Comparison of ENCODE assay signal across 8 cellular contexts in the genomic region with DNA sequence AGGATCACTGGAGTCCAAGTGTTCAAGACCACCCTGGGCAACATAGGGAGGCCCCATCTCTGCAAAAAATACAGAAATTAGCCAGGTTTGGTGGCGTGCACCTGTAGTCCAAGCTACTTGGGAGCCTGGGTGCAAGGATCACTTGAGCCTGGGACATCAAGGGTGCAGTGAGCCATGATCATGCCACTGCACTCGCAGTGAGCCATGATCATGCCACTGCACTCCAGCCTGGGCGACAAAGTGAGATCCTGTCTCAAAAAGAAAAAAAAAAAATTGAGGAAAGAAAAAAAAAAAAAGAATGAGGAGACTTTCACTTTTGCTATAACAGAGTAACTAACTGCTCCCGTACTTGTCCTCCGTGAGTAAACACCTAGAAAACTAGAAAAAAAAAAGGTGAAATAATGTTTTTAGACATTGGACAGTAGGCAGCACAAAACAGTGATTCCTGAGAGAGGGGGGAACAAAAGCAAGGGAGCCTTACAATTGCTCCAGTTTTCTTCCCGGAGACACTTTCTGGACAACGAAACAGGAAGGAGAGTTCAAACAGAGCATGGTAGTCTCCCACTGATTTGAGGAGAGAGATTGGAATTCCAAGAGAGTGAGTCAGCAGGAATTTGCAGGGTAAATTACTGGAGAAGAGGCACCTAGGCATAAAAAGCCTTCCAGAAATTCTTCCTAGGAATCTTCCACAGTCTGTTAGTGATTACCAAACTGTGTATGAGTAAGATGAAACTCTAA. TPM values are rescaled to one million over a fixed set of nuclear protein-coding genes. Genes with fewer than 3 reads are reported as not detected.
DNase-seq lines count a peak whose midpoint lies in the region; ATAC-seq and TF ChIP-seq lines count a peak whose summit lies in the region.

No MANE protein-coding gene starts in this region.

- intact Hi-C loops in IMR-90 (cut with micrococcal nuclease): no loop called here

- H3K9me1 ChIP-seq in IMR-90 (ENCODE audit: insufficient read depth, low read length): peaks cover 3% of the 10 kb centered on the region

- peak overlapping the region; percentile 91 for H3K9ac ChIP-seq in IMR-90 (ENCODE audit: low read depth, low read length)

- H4K8ac ChIP-seq in IMR-90 (ENCODE audit: low read depth in 2 of 2, low read length in 2 of 2): peak overlapping the region; percentile 76 to 87

- H3K14ac ChIP-seq in IMR-90 (replicated peaks; ENCODE audit: low read depth, low read length): peak overlapping the region; percentile 99

- peak overlapping the region; percentile 32 to 76 (median 54) for H3K4me3 Mint-ChIP-seq in brain
- peak overlapping the region; percentile 47 for H3K4me3 Mint-ChIP-seq in stimulated activated effector memory CD8-positive, alpha-beta T cell treated with anti-CD3 and anti-CD28 coated beads, Interleukin-12 subunit alpha, Interleukin-12 subunit beta, amount 100 ng/mL, for 72 hours
- no peak overlapping the region for H3K4me3 Mint-ChIP-seq in glutamatergic neuron (ENCODE audit: unreplicated experiment)

- DNase-seq in BJ (ENCODE audit: low read depth) (peak; percentile 91), IMR-90 (peak; percentile 95), islet precursor cell (peak; percentile 89), glutamatergic neuron (no peak), NCI-H345 (lab: John Stamatoyannopoulos, UW) (no peak)
- no peak for DNase-seq in stimulated activated effector memory CD8-positive, alpha-beta T cell treated with anti-CD3 and anti-CD28 coated beads, Interleukin-12 subunit alpha, Interleukin-12 subunit beta, amount 100 ng/mL, for 72 hours (ENCODE audit: low spot score in 2 of 2)

- BruUV-seq in IMR-90 (replicated peaks; lab: Mats Ljungman, UMichigan): no TSS peak

- H2BK20ac ChIP-seq in IMR-90 (ENCODE audit: low read depth, low read length): peak overlapping the region; percentile 91

- TF ChIP-seq RAD21 in IMR-90 (IDR thresholded peaks at IDR 0.05; ENCODE audit: low read length): no peak

- H2AFZ ChIP-seq in IMR-90 (replicated peaks; ENCODE audit: low read length, poor library complexity): peak overlapping the region; percentile 27

- no peaks in the 10 kb centered on the region for H4K20me1 ChIP-seq in IMR-90 (ENCODE audit: insufficient read depth, low read length)

- peak overlapping the region; percentile 98 for H3K56ac ChIP-seq in IMR-90 (ENCODE audit: extremely low read depth, insufficient read depth, low read length)

- H4K5ac ChIP-seq in IMR-90 (ENCODE audit: low read depth, low read length): peak overlapping the region; percentile 57

- peak overlapping the region; percentile 99 for H2BK5ac ChIP-seq in IMR-90 (ENCODE audit: low read depth, low read length, poor library complexity, severe bottlenecking)

- H2BK15ac ChIP-seq in IMR-90 (ENCODE audit: low read depth, low read length): peak overlapping the region; percentile 20; the same call in 1 of the 3 replicates

- peak overlapping the region; percentile 93 for H4K91ac ChIP-seq in IMR-90 (ENCODE audit: insufficient read depth, low read depth, low read length)

- H3K27ac Mint-ChIP-seq in brain: peak overlapping the region in 4 of 5 experiments; percentile 73 to 90 (median 78)
- peak overlapping the region; percentile 63 for H3K27ac Mint-ChIP-seq in stimulated activated effector memory CD8-positive, alpha-beta T cell treated with anti-CD3 and anti-CD28 coated beads, Interleukin-12 subunit alpha, Interleukin-12 subunit beta, amount 100 ng/mL, for 72 hours
- no peak overlapping the region for H3K27ac Mint-ChIP-seq in glutamatergic neuron (ENCODE audit: unreplicated experiment)

- H3K4me1 Mint-ChIP-seq in brain (peaks cover 8% of the 10 kb centered on the region), glutamatergic neuron (ENCODE audit: low read depth, unreplicated experiment) (no peaks in the 10 kb centered on the region)
- peaks cover 8% of the 10 kb centered on the region for H3K4me1 Mint-ChIP-seq in stimulated activated effector memory CD8-positive, alpha-beta T cell treated with anti-CD3 and anti-CD28 coated beads, Interleukin-12 subunit alpha, Interleukin-12 subunit beta, amount 100 ng/mL, for 72 hours

- H3K27me3 ChIP-seq in BJ (ENCODE audit: control insufficient read depth, insufficient read depth, low read length) (no peaks in the 10 kb centered on the region), IMR-90 (ENCODE audit: control insufficient read depth, insufficient read depth, low read length) (no peaks in the 10 kb centered on the region; the same call in 1 of the 2 replicates)

- CTCF ChIA-PET in BJ (lab: Yijun Ruan, JAX) (no interaction called here), IMR-90 (lab: Yijun Ruan, JAX) (no interaction called here)

- peak overlapping the region; percentile 97 for H3K23ac ChIP-seq in IMR-90 (ENCODE audit: low read depth, low read length)

- H3K27ac ChIP-seq in IMR-90 (ENCODE audit: insufficient read depth, low read length): peak overlapping the region; percentile 90

- dilution Hi-C loops in IMR-90 (cut with HindIII; ENCODE audit: low sequenced_read_pairs, unreplicated experiment): no loop called here

- peak overlapping the region; percentile 79 for H3K18ac ChIP-seq in IMR-90 (ENCODE audit: low read depth, low read length)

- POLR2A ChIA-PET in BJ (lab: Charles Lee): no interaction called here
- POLR2A ChIA-PET in IMR-90 (lab: Charles Lee; ENCODE audit: unreplicated experiment): no interaction called here

- peak overlapping the region; percentile 96 for H2BK120ac ChIP-seq in IMR-90 (ENCODE audit: low read depth, low read length)

- in situ Hi-C loops in IMR-90 (cut with MboI; ENCODE audit: low sequenced_read_pairs): no loop called here

- peaks cover 5 to 14% (median 12%) of the 10 kb centered on the region in 5 experiments for H3K9me3 Mint-ChIP-seq in brain
- H3K9me3 Mint-ChIP-seq in stimulated activated effector memory CD8-positive, alpha-beta T cell treated with anti-CD3 and anti-CD28 coated beads, Interleukin-12 subunit alpha, Interleukin-12 subunit beta, amount 100 ng/mL, for 72 hours: peaks cover 4% of the 10 kb centered on the region
- H3K9me3 Mint-ChIP-seq in glutamatergic neuron (ENCODE audit: unreplicated experiment): peaks cover 4% of the 10 kb centered on the region

- no peaks in the 10 kb centered on the region for H3K79me1 ChIP-seq in IMR-90 (ENCODE audit: low read depth in 1 of 2, low read length in 2 of 2)

- H3K36me3 Mint-ChIP-seq in brain (no peaks in the 10 kb centered on the region), glutamatergic neuron (ENCODE audit: unreplicated experiment) (no peaks in the 10 kb centered on the region)
- no peaks in the 10 kb centered on the region for H3K36me3 Mint-ChIP-seq in stimulated activated effector memory CD8-positive, alpha-beta T cell treated with anti-CD3 and anti-CD28 coated beads, Interleukin-12 subunit alpha, Interleukin-12 subunit beta, amount 100 ng/mL, for 72 hours

- TF ChIP-seq CTCF in BJ (IDR thresholded peaks at IDR 0.05; ENCODE audit: insufficient read depth, low read depth, low read length) (no peak), IMR-90 (conservative IDR thresholded peaks at IDR 0.05; ENCODE audit: low read depth, low read length) (no peak), brain (conservative IDR thresholded peaks at IDR 0.05) (no peak), glutamatergic neuron (IDR thresholded peaks at IDR 0.05; ENCODE audit: partially characterized antibody, unreplicated experiment) (no peak)

- H2AK5ac ChIP-seq in IMR-90 (ENCODE audit: low read depth, low read length): peak overlapping the region; percentile 93

- whole genome bisulfite sequencing in IMR-90 (ENCODE audit: extremely low coverage in 2 of 2, insufficient read length in 1 of 2), 2 experiments: 33% methylated on average over 3 of the region's 7 CpGs; no CpG with 5 or more reads in 1 of the 2 experiments

- H3K4me3 ChIP-seq in BJ (ENCODE audit: low read depth, low read length): peak overlapping the region; percentile 32
- peak overlapping the region; percentile 43 for H3K4me3 ChIP-seq in IMR-90 (ENCODE audit: insufficient read depth, low read depth, low read length)

- no peak for TF ChIP-seq POLR2A in IMR-90 (IDR thresholded peaks at IDR 0.05; ENCODE audit: low read depth, low read length)

- peak overlapping the region; percentile 98 for H3K4ac ChIP-seq in IMR-90 (ENCODE audit: low read depth, low read length)

- ATAC-seq in IMR-90 (ENCODE audit: low read depth) (peak; percentile 96), HG03520 (IDR thresholded peaks at IDR 0.05; ENCODE audit: unreplicated experiment) (no peak)
- ATAC-seq in stimulated activated effector memory CD8-positive, alpha-beta T cell treated with anti-CD3 and anti-CD28 coated beads, Interleukin-12 subunit alpha, Interleukin-12 subunit beta, amount 100 ng/mL, for 72 hours: no peak

- H3K27me3 Mint-ChIP-seq in brain (peaks cover 14% of the 10 kb centered on the region), glutamatergic neuron (ENCODE audit: unreplicated experiment) (peaks cover 2% of the 10 kb centered on the region)

- H3K36me3 ChIP-seq in BJ (ENCODE audit: control insufficient read depth, insufficient read depth, low read length) (no peaks in the 10 kb centered on the region), IMR-90 (ENCODE audit: control insufficient read depth, insufficient read depth, low read length) (no peaks in the 10 kb centered on the region)

- peak overlapping the region; percentile 57 for H2AK9ac ChIP-seq in IMR-90 (replicated peaks; ENCODE audit: low read depth, low read length, poor library complexity)

- H3K4me2 ChIP-seq in IMR-90 (ENCODE audit: low read depth, low read length): peak overlapping the region; percentile 79

- no peaks in the 10 kb centered on the region; the same call in 1 of the 2 replicates for H3K9me3 ChIP-seq in IMR-90 (ENCODE audit: control insufficient read depth, insufficient read depth, low read length)

- H3K4me1 ChIP-seq in IMR-90 (ENCODE audit: control insufficient read depth, insufficient read depth, low read length): peaks cover 5% of the 10 kb centered on the region

RNA-seq across cellular contexts. Expression of gene ZBTB5, which starts 6.9 kb away (rescaled TPM):
- polyA plus RNA-seq in BJ (2011; rRNA removed): 11.6 and 12.6 TPM in 2 replicates
- polyA minus RNA-seq in BJ (2011; rRNA and poly(A)+ RNA removed): 13.9 and 19.7 TPM in 2 replicates
- total RNA-seq in IMR-90 (2012; rRNA removed): 9.1 and 10.8 TPM in 2 replicates
- 5.8 and 6.3 TPM in 2 replicates for polyA plus RNA-seq in IMR-90 (2012; rRNA removed)
- polyA plus RNA-seq in IMR-90 (2012; cell fraction: cytosol; rRNA removed): 2.6 and 3.2 TPM in 2 replicates
- 7.5 and 15.3 TPM in 2 replicates for polyA plus RNA-seq in IMR-90 (2012; cell fraction: nucleus; rRNA removed; ENCODE audit: low replicate concordance)
- polyA plus RNA-seq in brain (ENCODE audit: insufficient read depth, low read depth, low replicate concordance): 21.2 TPM
- 14.3 TPM for total RNA-seq in glutamatergic neuron (ENCODE audit: unreplicated experiment)

RNA-seq across cellular contexts. Expression of gene POLR1E, which starts 13.6 kb away (rescaled TPM):
- 21.6 and 28.7 TPM in 2 replicates for polyA plus RNA-seq in BJ (2011; rRNA removed)
- 9.7 and 12.7 TPM in 2 replicates for polyA minus RNA-seq in BJ (2011; rRNA and poly(A)+ RNA removed)
- total RNA-seq in IMR-90 (2012; rRNA removed): 67.5 and 71.9 TPM in 2 replicates
- polyA plus RNA-seq in IMR-90 (2012; rRNA removed): 42.7 and 48.0 TPM in 2 replicates
- 18.3 and 30.3 TPM in 2 replicates for polyA plus RNA-seq in IMR-90 (2012; cell fraction: cytosol; rRNA removed)
- polyA plus RNA-seq in IMR-90 (2012; cell fraction: nucleus; rRNA removed; ENCODE audit: low replicate concordance): 7.5 and 23.9 TPM in 2 replicates
- polyA plus RNA-seq in brain (ENCODE audit: insufficient read depth, low read depth, low replicate concordance): 35.2 TPM
- 58.2 TPM for total RNA-seq in glutamatergic neuron (ENCODE audit: unreplicated experiment)

RNA-seq across cellular contexts. Expression of gene GRHPR, which starts 49.6 kb away (rescaled TPM):
- 159 and 227 TPM in 2 replicates for polyA plus RNA-seq in BJ (2011; rRNA removed)
- 102 and 164 TPM in 2 replicates for polyA minus RNA-seq in BJ (2011; rRNA and poly(A)+ RNA removed)
- total RNA-seq in IMR-90 (2012; rRNA removed): 173 and 191 TPM in 2 replicates
- 182 and 198 TPM in 2 replicates for polyA plus RNA-seq in IMR-90 (2012; rRNA removed)
- polyA plus RNA-seq in IMR-90 (2012; cell fraction: cytosol; rRNA removed): 283 and 302 TPM in 2 replicates
- 132 and 215 TPM in 2 replicates for polyA plus RNA-seq in IMR-90 (2012; cell fraction: nucleus; rRNA removed; ENCODE audit: low replicate concordance)
- 213 TPM for polyA plus RNA-seq in brain (ENCODE audit: insufficient read depth, low read depth, low replicate concordance)
- 78.1 TPM for total RNA-seq in glutamatergic neuron (ENCODE audit: unreplicated experiment)

Comparison
In these comparisons a context has a peak if more than half of its experiments do, and no peak if none do; other contexts are left out.
1. DNase-seq: peak in BJ (single experiment), IMR-90 (single experiment) and islet precursor cell (single experiment); none in stimulated activated effector memory CD8-positive, alpha-beta T cell treated with anti-CD3 and anti-CD28 coated beads, Interleukin-12 subunit alpha, Interleukin-12 subunit beta, amount 100 ng/mL, for 72 hours (0 of 2), glutamatergic neuron (single experiment) and NCI-H345 (single experiment).